In genomic region chr3:42652251-42652610, GRCh38 we compare ENCODE assay signal across 9 cellular contexts. TPM values are rescaled to one million over a fixed set of nuclear protein-coding genes. Genes with fewer than 3 reads are reported as not detected.
DNase-seq lines count a peak whose midpoint lies in the region; ATAC-seq and TF ChIP-seq lines count a peak whose summit lies in the region.
"Had no signal": no experiment of that assay in that cellular context is flagged by ENCODE, and none has a peak within 500 bp of the region (broad histone marks: within the 10 kb centered on the region; RNA-seq: fewer than 3 reads in every experiment).

No MANE protein-coding gene starts in this region.

- H3K4me1 ChIP-seq in mammary epithelial cell (ENCODE audit: insufficient read depth, low read length): peaks cover 42% of the 10 kb centered on the region
- peaks cover 39% of the 10 kb centered on the region for H3K4me1 ChIP-seq in rectal smooth muscle tissue (ENCODE audit: control insufficient read depth, insufficient read depth, low read length)

- in situ Hi-C loops in mammary epithelial cell (cut with MboI; ENCODE audit: low sequenced_read_pairs in 2 of 2): no loop called here

- peak overlapping the region; percentile 98 for H3K4me2 ChIP-seq in mammary epithelial cell (ENCODE audit: insufficient read depth, low read depth, low read length)

- H3K4me3 ChIP-seq in mammary epithelial cell (replicated peaks in 1 of 3; ENCODE audit: insufficient read depth in 1 of 3, low read depth in 2 of 3, low read length in 3 of 3) (no peak overlapping the region), rectal smooth muscle tissue (ENCODE audit: low read length) (peak overlapping the region; percentile 78)

- H3K27ac ChIP-seq in mammary epithelial cell (ENCODE audit: insufficient read depth, low read depth, low read length) (peak overlapping the region; percentile 40), rectal smooth muscle tissue (ENCODE audit: low read depth, low read length) (peak overlapping the region; percentile 83)

- H3K9ac ChIP-seq in mammary epithelial cell (ENCODE audit: insufficient read depth, low read length) (no peak overlapping the region), rectal smooth muscle tissue (ENCODE audit: low read length) (no peak overlapping the region)

- BruUV-seq in mammary epithelial cell (replicated peaks; lab: Mats Ljungman, UMichigan): no TSS peak

- dilution Hi-C loops in mammary epithelial cell (cut with HindIII; ENCODE audit: low sequenced_read_pairs): loop anchor here (5.0 kb wide), 1 partner anchor 70 kb away; the partner anchor contains the start of gene SEC22C

- no peaks in the 10 kb centered on the region for H4K20me1 ChIP-seq in mammary epithelial cell (ENCODE audit: insufficient read depth, low read length)

- CTCF ChIA-PET in mammary epithelial cell (lab: Charles Lee; ENCODE audit: low non-redundant PET): interaction anchor here (1.0 kb wide), 1 partner anchor 92 kb away, joined by 5 read pairs; no protein-coding TSS in a partner anchor

- intact Hi-C loops in mammary epithelial cell (cut with micrococcal nuclease): loop anchor here (10.0 kb wide), 1 partner anchor 173 kb away; no protein-coding TSS in a partner anchor

- H3K27me3 ChIP-seq in mammary epithelial cell (ENCODE audit: insufficient read depth, low read length) (no peaks in the 10 kb centered on the region), rectal smooth muscle tissue (ENCODE audit: control insufficient read depth, insufficient read depth, low read length) (no peaks in the 10 kb centered on the region)

- TF ChIP-seq CTCF in mammary epithelial cell (conservative IDR thresholded peaks at IDR 0.05 in 1 of 2, IDR thresholded peaks at IDR 0.05 in 1 of 2; ENCODE audit: extremely low read depth in 1 of 2, insufficient read depth in 1 of 2, low read depth in 1 of 2, low read length in 2 of 2): no peak

- H2AFZ ChIP-seq in mammary epithelial cell (ENCODE audit: low read depth, low read length): peak overlapping the region; percentile 35

- peaks cover 2% of the 10 kb centered on the region for H3K36me3 ChIP-seq in mammary epithelial cell (ENCODE audit: insufficient read depth, low read length)
- H3K36me3 ChIP-seq in rectal smooth muscle tissue (ENCODE audit: control insufficient read depth, insufficient read depth, low read length): peaks cover 8% of the 10 kb centered on the region

- DNase-seq in mammary epithelial cell: no peak
- no peak for DNase-seq in NCI-H1417 treated with DMSO at 0.1 percent for 48 hours (lab: John Stamatoyannopoulos, UW)
- DNase-seq in foreskin melanocyte: no peak
- no peak for DNase-seq in NCI-H510A treated with DMSO at 0.1 percent for 48 hours (lab: John Stamatoyannopoulos, UW)
- no peak for DNase-seq in NOMO-1 treated with DMSO at 0.1 percent for 48 hours (lab: John Stamatoyannopoulos, UW; ENCODE audit: unreplicated experiment)

- ATAC-seq in GM18511 (IDR thresholded peaks at IDR 0.05; ENCODE audit: unreplicated experiment) (peak; percentile 29), HG03097 (IDR thresholded peaks at IDR 0.05; ENCODE audit: low FRiP score, unreplicated experiment) (peak; percentile 30)

- H3K79me2 ChIP-seq in mammary epithelial cell (ENCODE audit: insufficient read depth, low read length): peaks cover 8% of the 10 kb centered on the region

- H3K9me3 ChIP-seq in mammary epithelial cell (replicated peaks; ENCODE audit: insufficient read depth, low read length): no peaks in the 10 kb centered on the region

- WGBS in mammary epithelial cell (ENCODE audit: low coverage, missing lambda C conversion rate): 82% methylated on average over 1 of the region's 1 CpG

RNA-seq across cellular contexts. Expression of gene ZBTB47, which starts 1.3 kb away (rescaled TPM):
- total RNA-seq in mammary epithelial cell: 10 to 100 TPM in 1 of 2 donors, 1 to 10 TPM in 1; 8.2 to 21.8 TPM
- polyA plus RNA-seq in mammary epithelial cell: 7.0 TPM
- polyA minus RNA-seq in mammary epithelial cell: 7.3 TPM

RNA-seq across cellular contexts. Expression of gene KLHL40, which starts 33.1 kb away (rescaled TPM):
- not detected for total RNA-seq in mammary epithelial cell
- polyA plus RNA-seq in mammary epithelial cell: not detected
- polyA minus RNA-seq in mammary epithelial cell: not detected

RNA-seq across cellular contexts. Expression of gene HHATL, which starts 50.4 kb away (rescaled TPM):
- total RNA-seq in mammary epithelial cell: not detected
- not detected for polyA plus RNA-seq in mammary epithelial cell
- polyA minus RNA-seq in mammary epithelial cell: not detected
- total RNA-seq: dermis blood vessel endothelial cell had no signal

RNA-seq across cellular contexts. Expression of gene NKTR, which starts 51.7 kb away (rescaled TPM):
- 10 to 100 TPM; 57.2 to 59.3 TPM for total RNA-seq in mammary epithelial cell
- polyA plus RNA-seq in mammary epithelial cell: 10.4 TPM
- 18.8 TPM for polyA minus RNA-seq in mammary epithelial cell
